20 cellular contexts compared by ENCODE assay signal in genomic region chr5:61245936-61246335, GRCh38.
DNase-seq lines count a peak whose midpoint lies in the region; ATAC-seq and TF ChIP-seq lines count a peak whose summit lies in the region.
"Had no signal": no experiment of that assay in that cellular context is flagged by ENCODE, and none has a peak within 500 bp of the region (broad histone marks: within the 10 kb centered on the region; RNA-seq: fewer than 3 reads in every experiment).

No MANE protein-coding gene starts in this region.

- TF ChIP-seq CTCF in IMR-90 (conservative IDR thresholded peaks at IDR 0.05; ENCODE audit: low read depth, low read length): no peak

- TF ChIP-seq RAD21 in IMR-90 (IDR thresholded peaks at IDR 0.05; ENCODE audit: low read length): no peak

- H2BK120ac ChIP-seq in IMR-90 (ENCODE audit: low read depth, low read length): no peak overlapping the region

- H3K79me1 ChIP-seq in IMR-90 (ENCODE audit: low read depth in 1 of 2, low read length in 2 of 2): no peaks in the 10 kb centered on the region

- no peak overlapping the region for H4K91ac ChIP-seq in IMR-90 (ENCODE audit: insufficient read depth, low read depth, low read length)

- no peaks in the 10 kb centered on the region for H3K9me3 ChIP-seq in IMR-90 (ENCODE audit: control insufficient read depth, insufficient read depth, low read length)
- no peaks in the 10 kb centered on the region for H3K9me3 ChIP-seq in SK-N-MC (ENCODE audit: low read depth, low read length)
- H3K9me3 ChIP-seq in skeletal muscle satellite cell (replicated peaks; ENCODE audit: low read length): no peaks in the 10 kb centered on the region
- H3K9me3 ChIP-seq: gastroesophageal sphincter, Peyer's patch had no signal

- no peak overlapping the region for H3K9ac ChIP-seq in IMR-90 (ENCODE audit: low read depth, low read length)
- peak overlapping the region; percentile 65 for H3K9ac ChIP-seq in SK-N-MC (ENCODE audit: insufficient read length)
- H3K9ac ChIP-seq in skeletal muscle satellite cell (ENCODE audit: low read depth, low read length): no peak overlapping the region

- no peak overlapping the region for H2BK15ac ChIP-seq in IMR-90 (ENCODE audit: low read depth, low read length)

- H3K4me2 ChIP-seq in IMR-90 (ENCODE audit: low read depth, low read length): no peak overlapping the region
- H3K4me2 ChIP-seq in skeletal muscle satellite cell (ENCODE audit: low read length): peak overlapping the region; percentile 46

- no peak overlapping the region for H3K56ac ChIP-seq in IMR-90 (ENCODE audit: extremely low read depth, insufficient read depth, low read length)

- H3K23ac ChIP-seq in IMR-90 (ENCODE audit: low read depth, low read length): no peak overlapping the region

- H3K4me3 ChIP-seq in IMR-90 (ENCODE audit: insufficient read depth, low read depth, low read length) (no peak overlapping the region), SK-N-MC (peak overlapping the region; percentile 73), skeletal muscle satellite cell (ENCODE audit: low read length) (no peak overlapping the region)
- H3K4me3 ChIP-seq: gastroesophageal sphincter, Peyer's patch had no signal

- BruUV-seq in IMR-90 (replicated peaks; lab: Mats Ljungman, UMichigan): no TSS peak

- H3K4me1 ChIP-seq in IMR-90 (ENCODE audit: control insufficient read depth, insufficient read depth, low read length) (0 out of 2 replicates have a peak, but pooled peaks cover 3% of the 10 kb centered on the region), skeletal muscle satellite cell (ENCODE audit: control insufficient read depth, insufficient read depth, low read length) (peaks cover 5% of the 10 kb centered on the region)
- H3K4me1 ChIP-seq: Peyer's patch had no signal

- H3K27ac ChIP-seq in IMR-90 (ENCODE audit: insufficient read depth, low read length) (no peak overlapping the region), SK-N-MC (peak overlapping the region; percentile 94)
- H3K27ac ChIP-seq: HL-60 had no signal

- POLR2A ChIA-PET in IMR-90 (lab: Charles Lee; ENCODE audit: unreplicated experiment): no interaction called here

- no peaks in the 10 kb centered on the region for H3K36me3 ChIP-seq in IMR-90 (ENCODE audit: control insufficient read depth, insufficient read depth, low read length)
- no peaks in the 10 kb centered on the region for H3K36me3 ChIP-seq in SK-N-MC (ENCODE audit: insufficient read depth, low read length)
- no peaks in the 10 kb centered on the region for H3K36me3 ChIP-seq in skeletal muscle satellite cell (ENCODE audit: insufficient read depth, low read length)
- H3K36me3 ChIP-seq: gastroesophageal sphincter, Peyer's patch had no signal

- no peak for TF ChIP-seq POLR2A in IMR-90 (IDR thresholded peaks at IDR 0.05; ENCODE audit: low read depth, low read length)

- no peak overlapping the region for H2AK5ac ChIP-seq in IMR-90 (ENCODE audit: low read depth, low read length)

- H3K14ac ChIP-seq in IMR-90 (replicated peaks; ENCODE audit: low read depth, low read length): no peak overlapping the region

- dilution Hi-C loops in IMR-90 (cut with HindIII; ENCODE audit: low sequenced_read_pairs, unreplicated experiment): no loop called here

- intact Hi-C loops in IMR-90 (cut with micrococcal nuclease): no loop called here

- WGBS in IMR-90 (ENCODE audit: extremely low coverage in 2 of 2, insufficient read length in 1 of 2), 2 experiments: no CpG with 5 or more reads among the region's 9 CpGs

- H2BK5ac ChIP-seq in IMR-90 (ENCODE audit: low read depth, low read length, poor library complexity, severe bottlenecking): no peak overlapping the region

- H2AK9ac ChIP-seq in IMR-90 (replicated peaks; ENCODE audit: low read depth, low read length, poor library complexity): no peak overlapping the region

- no peak overlapping the region for H3K4ac ChIP-seq in IMR-90 (ENCODE audit: low read depth, low read length)

- no peak overlapping the region; a peak in 1 of 4 replicates for H4K8ac ChIP-seq in IMR-90 (ENCODE audit: low read depth in 2 of 2, low read length in 2 of 2)

- no peak overlapping the region for H2BK20ac ChIP-seq in IMR-90 (ENCODE audit: low read depth, low read length)

- no peaks in the 10 kb centered on the region for H4K20me1 ChIP-seq in IMR-90 (ENCODE audit: insufficient read depth, low read length)

- H3K27me3 ChIP-seq in IMR-90 (ENCODE audit: control insufficient read depth, insufficient read depth, low read length): no peaks in the 10 kb centered on the region
- H3K27me3 ChIP-seq in skeletal muscle satellite cell (ENCODE audit: control insufficient read depth, insufficient read depth, low read length): no peaks in the 10 kb centered on the region
- H3K27me3 ChIP-seq: gastroesophageal sphincter, Peyer's patch had no signal

- in situ Hi-C loops in IMR-90 (cut with MboI; ENCODE audit: low sequenced_read_pairs): no loop called here

- no peak overlapping the region for H3K18ac ChIP-seq in IMR-90 (ENCODE audit: low read depth, low read length)

- DNase-seq in IMR-90 (no peak), SK-N-MC (ENCODE audit: low read depth, low spot score) (no peak), fibroblast of peridontal ligament (ENCODE audit: extremely low read depth) (peak; percentile 37), NOMO-1 treated with DMSO at 0.1 percent for 48 hours (lab: John Stamatoyannopoulos, UW; ENCODE audit: unreplicated experiment) (no peak), NCI-H1092 treated with DMSO at 0.1 percent for 48 hours (lab: John Stamatoyannopoulos, UW) (no peak)
- DNase-seq: activated CD4-positive, alpha-beta T cell treated with anti-CD3 and anti-CD28 coated beads for 4 hours; activated T-cell treated with anti-CD3 and anti-CD28 coated beads, Interleukin-2, amount 50 U/mL, for 4 hours; aorta; H7; islet precursor cell; NCI-H510A; Peyer's patch; stimulated activated CD4-positive, alpha-beta T cell treated with anti-CD3 and anti-CD28 coated beads, Interleukin-4, amount 100 ng/mL, for 4 hours; stimulated activated naive B cell treated with anti-CD40 and anti-IgM and Interleukin-4, amounts not matched to agents 10 μg/mL and 1 μg/mL and 100 μg/mL, for 72 hours; T-helper 17 cell had no signal

- H3K9me1 ChIP-seq in IMR-90 (ENCODE audit: insufficient read depth, low read length): no peaks in the 10 kb centered on the region; the same call in 1 of the 2 replicates

- H2AFZ ChIP-seq in IMR-90 (replicated peaks; ENCODE audit: low read length, poor library complexity): peak overlapping the region; percentile 68

- CTCF ChIA-PET in IMR-90 (lab: Yijun Ruan, JAX): no interaction called here

- ATAC-seq in IMR-90 (ENCODE audit: low read depth) (peak; percentile 51; the same call in 1 of the 2 replicates), GM19035 (IDR thresholded peaks at IDR 0.05; ENCODE audit: unreplicated experiment) (no peak), HG03175 (IDR thresholded peaks at IDR 0.05; ENCODE audit: unreplicated experiment) (no peak)
- ATAC-seq: activated T-cell treated with anti-CD3 and anti-CD28 coated beads, Interleukin-2, amount 50 U/mL, for 4 hours; gastroesophageal sphincter; stimulated activated naive B cell treated with anti-CD40 and anti-IgM and Interleukin-4, amounts not matched to agents 10 μg/mL and 1 μg/mL and 100 μg/mL, for 72 hours; T-helper 17 cell had no signal

- no peak overlapping the region for H4K5ac ChIP-seq in IMR-90 (ENCODE audit: low read depth, low read length)

TF ChIP-seq in IMR-90, 13 proteins besides CTCF, POLR2A, EP300 and RAD21:
- TF ChIP-seq, protein P1, sequence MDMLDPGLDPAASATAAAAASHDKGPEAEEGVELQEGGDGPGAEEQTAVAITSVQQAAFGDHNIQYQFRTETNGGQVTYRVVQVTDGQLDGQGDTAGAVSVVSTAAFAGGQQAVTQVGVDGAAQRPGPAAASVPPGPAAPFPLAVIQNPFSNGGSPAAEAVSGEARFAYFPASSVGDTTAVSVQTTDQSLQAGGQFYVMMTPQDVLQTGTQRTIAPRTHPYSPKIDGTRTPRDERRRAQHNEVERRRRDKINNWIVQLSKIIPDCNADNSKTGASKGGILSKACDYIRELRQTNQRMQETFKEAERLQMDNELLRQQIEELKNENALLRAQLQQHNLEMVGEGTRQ (IDR thresholded peaks at IDR 0.05; ENCODE audit: low read depth, low read length): no peak
- TF ChIP-seq NFE2L2 (IDR thresholded peaks at IDR 0.05; ENCODE audit: low read depth, low read length): no peak
- TF ChIP-seq, protein P2, sequence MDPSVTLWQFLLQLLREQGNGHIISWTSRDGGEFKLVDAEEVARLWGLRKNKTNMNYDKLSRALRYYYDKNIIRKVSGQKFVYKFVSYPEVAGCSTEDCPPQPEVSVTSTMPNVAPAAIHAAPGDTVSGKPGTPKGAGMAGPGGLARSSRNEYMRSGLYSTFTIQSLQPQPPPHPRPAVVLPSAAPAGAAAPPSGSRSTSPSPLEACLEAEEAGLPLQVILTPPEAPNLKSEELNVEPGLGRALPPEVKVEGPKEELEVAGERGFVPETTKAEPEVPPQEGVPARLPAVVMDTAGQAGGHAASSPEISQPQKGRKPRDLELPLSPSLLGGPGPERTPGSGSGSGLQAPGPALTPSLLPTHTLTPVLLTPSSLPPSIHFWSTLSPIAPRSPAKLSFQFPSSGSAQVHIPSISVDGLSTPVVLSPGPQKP (IDR thresholded peaks at IDR 0.05; ENCODE audit: borderline replicate concordance, low read depth, low read length): no peak
- TF ChIP-seq MAZ (IDR thresholded peaks at IDR 0.05; ENCODE audit: borderline replicate concordance, low read depth, low read length): no peak
